Comparison of ENCODE assay signal across 11 cellular contexts in the genomic region with DNA sequence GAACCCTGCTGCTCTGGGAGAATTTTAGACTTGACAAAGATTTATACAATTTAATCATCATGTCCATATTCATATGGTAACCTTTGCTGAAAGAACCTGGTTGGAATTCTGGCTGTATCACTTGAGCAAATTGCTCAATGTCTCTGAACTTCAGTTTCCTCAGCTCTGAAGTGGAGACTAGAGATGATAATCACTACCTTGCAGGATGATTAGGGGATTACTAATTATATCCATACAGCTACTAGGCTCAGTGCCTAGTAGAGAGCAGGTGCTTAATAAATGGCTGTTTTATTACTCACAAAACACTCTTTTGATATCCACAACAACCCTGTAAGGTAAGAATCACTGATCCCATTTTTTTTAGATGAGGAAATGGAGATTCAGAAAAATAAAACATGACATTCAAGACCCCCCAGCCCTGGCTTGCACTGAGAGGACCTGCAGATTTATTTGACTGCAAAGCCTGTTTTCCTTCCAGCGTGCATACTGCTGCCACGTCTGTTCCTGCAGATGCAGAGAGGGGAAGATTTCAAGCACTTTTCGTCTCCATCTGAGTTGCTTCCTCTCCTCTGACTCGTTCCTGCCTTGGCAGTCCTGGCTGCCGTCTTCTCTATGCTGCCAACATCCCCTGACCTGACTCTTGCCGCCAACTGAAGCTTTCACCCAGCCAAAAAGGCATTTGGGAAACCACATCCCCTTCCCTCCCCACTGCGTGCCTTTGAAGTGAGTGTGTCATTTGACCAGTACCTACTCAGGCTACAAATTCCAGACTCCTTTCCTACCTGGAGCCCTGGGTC.
DNase-seq lines count a peak whose midpoint lies in the region; ATAC-seq and TF ChIP-seq lines count a peak whose summit lies in the region.
"Had no signal": no experiment of that assay in that cellular context is flagged by ENCODE, and none has a peak within 500 bp of the region (broad histone marks: within the 10 kb centered on the region; RNA-seq: fewer than 3 reads in every experiment).

No MANE protein-coding gene starts in this region.

- H4K20me1 ChIP-seq in H9 (ENCODE audit: control insufficient read depth, insufficient read depth, insufficient read length) = no peaks in the 10 kb centered on the region

- TF ChIP-seq CTCF in H9 (conservative IDR thresholded peaks at IDR 0.05) (no peak), GM10248 (IDR thresholded peaks at IDR 0.05; ENCODE audit: control extremely low read depth, extremely low read depth, low read depth, missing control alignments) (no peak)

- H3K23me2 ChIP-seq in H9 (ENCODE audit: insufficient read length, low read depth, low read length, poor library complexity, severe bottlenecking) = no peaks in the 10 kb centered on the region

- H3K14ac ChIP-seq in H9 (ENCODE audit: insufficient read depth, low read length) = peak overlapping the region; percentile 64

- intact Hi-C loops in Right ventricle myocardium superior (cut with DNase I) = no loop called here

- no peak overlapping the region for H3K56ac ChIP-seq in H9 (ENCODE audit: insufficient read length, low read depth, low read length)

- WGBS in H9 (ENCODE audit: extremely low coverage, insufficient read length, low lambda C conversion rate) = no CpG with 5 or more reads among the region's 7 CpGs

- peak overlapping the region; percentile 7 to 42; a peak in 3 of 5 replicates for H3K4me3 Mint-ChIP-seq in H9
- no peak overlapping the region for H3K4me3 Mint-ChIP-seq in T-helper 17 cell
- no peak overlapping the region for H3K4me3 Mint-ChIP-seq in activated T-cell treated with anti-CD3 and anti-CD28 coated beads, Interleukin-2, amount 50 U/mL, for 72 hours
- H3K4me3 Mint-ChIP-seq: activated naive CD4-positive, alpha-beta T cell treated with anti-CD3 and anti-CD28 coated beads, Interleukin-2, amount 50 U/mL, for 24 hours had no signal

- H3K27me3 ChIP-seq in H9 (ENCODE audit: insufficient read depth, low read length) (no peaks in the 10 kb centered on the region), HAP-1 (ENCODE audit: low read depth) (peaks cover 40% of the 10 kb centered on the region)

- H3K27ac Mint-ChIP-seq in H9 (peak overlapping the region; percentile 46 to 75 (median 70)), T-helper 17 cell (no peak overlapping the region)
- no peak overlapping the region for H3K27ac Mint-ChIP-seq in activated T-cell treated with anti-CD3 and anti-CD28 coated beads, Interleukin-2, amount 50 U/mL, for 72 hours
- H3K27ac Mint-ChIP-seq: activated naive CD4-positive, alpha-beta T cell treated with anti-CD3 and anti-CD28 coated beads, Interleukin-2, amount 50 U/mL, for 24 hours had no signal

- H2BK20ac ChIP-seq in H9 (ENCODE audit: low read depth, low read length, poor library complexity, severe bottlenecking) = no peak overlapping the region

- peak overlapping the region; percentile 68 for H4K8ac ChIP-seq in H9 (replicated peaks; ENCODE audit: insufficient read length, low read depth, low read length)

- H2BK120ac ChIP-seq in H9 (ENCODE audit: low read depth, low read length, poor library complexity, severe bottlenecking) = no peak overlapping the region

- peaks cover 43% of the 10 kb centered on the region in 2 experiments for H3K4me1 Mint-ChIP-seq in H9
- H3K4me1 Mint-ChIP-seq in T-helper 17 cell = no peaks in the 10 kb centered on the region
- no peaks in the 10 kb centered on the region for H3K4me1 Mint-ChIP-seq in activated T-cell treated with anti-CD3 and anti-CD28 coated beads, Interleukin-2, amount 50 U/mL, for 72 hours (ENCODE audit: low read depth)
- H3K4me1 Mint-ChIP-seq: activated naive CD4-positive, alpha-beta T cell treated with anti-CD3 and anti-CD28 coated beads, Interleukin-2, amount 50 U/mL, for 24 hours had no signal

- no peak overlapping the region for H3K4me3 ChIP-seq in HAP-1

- no peak overlapping the region for H4K5ac ChIP-seq in H9 (ENCODE audit: insufficient read length, low read depth, low read length)

- CTCF ChIA-PET in GM10248 (lab: Yijun Ruan, JAX) = no interaction called here

- no peaks in the 10 kb centered on the region for H3K79me1 ChIP-seq in H9 (ENCODE audit: insufficient read depth, low read depth, low read length, poor library complexity, severe bottlenecking)

- H2AK5ac ChIP-seq in H9 (ENCODE audit: insufficient read length, low read length) = no peak overlapping the region

- H3K4me1 ChIP-seq in H9 (ENCODE audit: insufficient read depth, low read length) (peaks cover 6% of the 10 kb centered on the region; the same call in 1 of the 2 replicates), HAP-1 (no peaks in the 10 kb centered on the region)

- POLR2A ChIA-PET in GM10248 (lab: Yijun Ruan, JAX) = no interaction called here

- no peak overlapping the region for H4K91ac ChIP-seq in H9 (ENCODE audit: insufficient read length, low read depth, low read length)

- H3K18ac ChIP-seq in H9 (ENCODE audit: insufficient read length, low read depth, low read length) = no peak overlapping the region

- no peak overlapping the region for H2AFZ ChIP-seq in H9 (ENCODE audit: low read length)

- H3K4me2 ChIP-seq in H9 (ENCODE audit: insufficient read depth, insufficient read length, low read length) = peak overlapping the region; percentile 19

- no peak overlapping the region for H3K27ac ChIP-seq in H9 (ENCODE audit: insufficient read length, low read depth, low read length)

- ATAC-seq in Right ventricle myocardium superior (ENCODE audit: poor library complexity) (peak; percentile 42), T-helper 17 cell (no peak)
- no peak for ATAC-seq in activated T-cell treated with anti-CD3 and anti-CD28 coated beads, Interleukin-2, amount 50 U/mL, for 72 hours (replicated peaks in 1 of 2)

- H3K36me3 Mint-ChIP-seq in H9 (ENCODE audit: insufficient read depth in 1 of 3, low read depth in 3 of 3) (no peaks in the 10 kb centered on the region), T-helper 17 cell (ENCODE audit: low read depth) (no peaks in the 10 kb centered on the region)
- no peaks in the 10 kb centered on the region for H3K36me3 Mint-ChIP-seq in activated T-cell treated with anti-CD3 and anti-CD28 coated beads, Interleukin-2, amount 50 U/mL, for 72 hours (ENCODE audit: insufficient read depth in 2 of 2)
- H3K36me3 Mint-ChIP-seq: activated naive CD4-positive, alpha-beta T cell treated with anti-CD3 and anti-CD28 coated beads, Interleukin-2, amount 50 U/mL, for 24 hours had no signal

- no peak overlapping the region for H2BK15ac ChIP-seq in H9 (ENCODE audit: low read depth, low read length)

- no peak overlapping the region for H3K23ac ChIP-seq in H9 (ENCODE audit: insufficient read length, low read depth, low read length)

- H3K4ac ChIP-seq in H9 (ENCODE audit: low read depth, low read length) = no peak overlapping the region

- no peaks in the 10 kb centered on the region for H3K79me2 ChIP-seq in H9 (ENCODE audit: insufficient read depth, low read length)

- no peaks in the 10 kb centered on the region for H3K36me3 ChIP-seq in HAP-1 (replicated peaks)

- H3T11ph ChIP-seq in H9 (ENCODE audit: low read length) = no peak overlapping the region

- peak; percentile 70 for DNase-seq in H9
- DNase-seq in RPMI7951 (ENCODE audit: low read depth) = peak; percentile 88
- peak; percentile 54 for DNase-seq in Right ventricle myocardium superior
- peak; percentile 47 for DNase-seq in stromal cell of bone marrow (ENCODE audit: low read depth)
- no peak for DNase-seq in T-helper 17 cell
- DNase-seq in activated T-cell treated with anti-CD3 and anti-CD28 coated beads, Interleukin-2, amount 50 U/mL, for 72 hours = no peak
- DNase-seq in GM10248 (ENCODE audit: extremely low spot score) = no peak
- DNase-seq in HAP-1 (ENCODE audit: low spot score in 2 of 2) = no peak
- DNase-seq: SIG-M5; stimulated activated CD4-positive, alpha-beta T cell treated with anti-CD3 and anti-CD28 coated beads, Interleukin-1b, Interleukin-23, amount 100 ng/mL, for 48 hours had no signal

- H2BK12ac ChIP-seq in H9 (ENCODE audit: insufficient read length, low read depth, low read length) = no peak overlapping the region

- no peaks in the 10 kb centered on the region for H3K9me3 Mint-ChIP-seq in H9
- no peaks in the 10 kb centered on the region for H3K9me3 Mint-ChIP-seq in activated T-cell treated with anti-CD3 and anti-CD28 coated beads, Interleukin-2, amount 50 U/mL, for 72 hours
- H3K9me3 Mint-ChIP-seq: activated naive CD4-positive, alpha-beta T cell treated with anti-CD3 and anti-CD28 coated beads, Interleukin-2, amount 50 U/mL, for 24 hours had no signal

- in situ Hi-C loops in HAP-1 (cut with MboI; ENCODE audit: low sequenced_read_pairs) = no loop called here

- H3K9ac ChIP-seq in H9 (ENCODE audit: extremely low read depth, insufficient read length, low read length) = no peak overlapping the region

- H2BK5ac ChIP-seq in H9 (ENCODE audit: insufficient read length, low read length) = no peak overlapping the region

- H3K27me3 Mint-ChIP-seq in H9 (ENCODE audit: low read depth) = no peaks in the 10 kb centered on the region
- peaks cover 23% of the 10 kb centered on the region for H3K27me3 Mint-ChIP-seq in T-helper 17 cell
- no peaks in the 10 kb centered on the region for H3K27me3 Mint-ChIP-seq in activated T-cell treated with anti-CD3 and anti-CD28 coated beads, Interleukin-2, amount 50 U/mL, for 72 hours (ENCODE audit: low read depth)

- H3K9me3 ChIP-seq in H9 (ENCODE audit: control insufficient read depth, low read depth, low read length) (no peaks in the 10 kb centered on the region), T-helper 17 cell (ENCODE audit: control insufficient read depth, low read length, poor library complexity, severe bottlenecking) (no peaks in the 10 kb centered on the region), HAP-1 (no peaks in the 10 kb centered on the region)

Comparison
In these comparisons a context has a peak if more than half of its experiments do, and no peak if none do; other contexts are left out.
1. DNase-seq: peak in H9 (single experiment), RPMI7951 (single experiment), Right ventricle myocardium superior (single experiment) and stromal cell of bone marrow (single experiment); none in T-helper 17 cell (0 of 3), activated T-cell treated with anti-CD3 and anti-CD28 coated beads, Interleukin-2, amount 50 U/mL, for 72 hours (0 of 2), GM10248 (single experiment) and HAP-1 (0 of 2).
2. H3K27ac Mint-ChIP-seq: peak in H9 (3 of 3); none in T-helper 17 cell (single experiment) and activated T-cell treated with anti-CD3 and anti-CD28 coated beads, Interleukin-2, amount 50 U/mL, for 72 hours (single experiment).
3. H3K4me3 Mint-ChIP-seq: peak in H9 (2 of 2); none in T-helper 17 cell (single experiment) and activated T-cell treated with anti-CD3 and anti-CD28 coated beads, Interleukin-2, amount 50 U/mL, for 72 hours (0 of 2).